Comparison of ENCODE assay signal across 25 cellular contexts in genomic region chr13:58239774-58240268, GRCh38.
"Had no signal": no experiment of that assay in that cellular context is flagged by ENCODE, and none has a peak within 500 bp of the region (broad histone marks: within the 10 kb centered on the region; RNA-seq: fewer than 3 reads in every experiment).

No MANE protein-coding gene starts in this region.

- H3K27ac Mint-ChIP-seq: dendritic cell treated with granulocyte-macrophage colony-stimulating factor and Interleukin-4, amounts not matched to agents 40 ng/mL and 50 ng/mL, for 4 days; effector memory CD8-positive, alpha-beta T cell; nephron; stimulated activated naive B cell treated with anti-CD40 and anti-IgM and Interleukin-4, amounts not matched to agents 10 μg/mL and 1 μg/mL and 100 μg/mL, for 72 hours; stimulated activated naive CD8-positive, alpha-beta T cell treated with anti-CD3 and anti-CD28 coated beads, Interleukin-15, amount 100 ng/mL, for 72 hours had no signal

- H3K36me3 ChIP-seq: esophagus muscularis mucosa, gastrocnemius medialis, left lung, neutrophil, sigmoid colon, tibial nerve, upper lobe of right lung, vagina had no signal

- H3K36me3 Mint-ChIP-seq: stimulated activated naive B cell treated with anti-CD40 and anti-IgM and Interleukin-4, amounts not matched to agents 10 μg/mL and 1 μg/mL and 100 μg/mL, for 72 hours had no signal

- ATAC-seq: effector memory CD8-positive, alpha-beta T cell; gastrocnemius medialis; left lung; psoas muscle; stimulated activated naive CD8-positive, alpha-beta T cell treated with anti-CD3 and anti-CD28 coated beads, Interleukin-15, amount 100 ng/mL, for 72 hours had no signal

- H3K27me3 ChIP-seq: esophagus muscularis mucosa, gastrocnemius medialis, left lung, neutrophil, sigmoid colon, testis, tibial nerve, upper lobe of right lung, vagina had no signal

- H3K4me3 Mint-ChIP-seq: dendritic cell treated with granulocyte-macrophage colony-stimulating factor and Interleukin-4, amounts not matched to agents 40 ng/mL and 50 ng/mL, for 4 days; effector memory CD8-positive, alpha-beta T cell; nephron; stimulated activated naive B cell treated with anti-CD40 and anti-IgM and Interleukin-4, amounts not matched to agents 10 μg/mL and 1 μg/mL and 100 μg/mL, for 72 hours; stimulated activated naive CD8-positive, alpha-beta T cell treated with anti-CD3 and anti-CD28 coated beads, Interleukin-15, amount 100 ng/mL, for 72 hours had no signal

- H3K9me3 ChIP-seq: gastrocnemius medialis, neutrophil, psoas muscle, sigmoid colon, testis, upper lobe of right lung, vagina had no signal

- H3K4me1 Mint-ChIP-seq: nephron; stimulated activated naive B cell treated with anti-CD40 and anti-IgM and Interleukin-4, amounts not matched to agents 10 μg/mL and 1 μg/mL and 100 μg/mL, for 72 hours; stimulated activated naive CD8-positive, alpha-beta T cell treated with anti-CD3 and anti-CD28 coated beads, Interleukin-15, amount 100 ng/mL, for 72 hours had no signal

- H3K27me3 Mint-ChIP-seq: dendritic cell treated with granulocyte-macrophage colony-stimulating factor and Interleukin-4, amounts not matched to agents 40 ng/mL and 50 ng/mL, for 4 days; effector memory CD8-positive, alpha-beta T cell; stimulated activated naive B cell treated with anti-CD40 and anti-IgM and Interleukin-4, amounts not matched to agents 10 μg/mL and 1 μg/mL and 100 μg/mL, for 72 hours; stimulated activated naive CD8-positive, alpha-beta T cell treated with anti-CD3 and anti-CD28 coated beads, Interleukin-15, amount 100 ng/mL, for 72 hours had no signal

- H3K4me1 ChIP-seq: esophagus muscularis mucosa, gastrocnemius medialis, left lung, psoas muscle, sigmoid colon, testis, tibial nerve, upper lobe of right lung, vagina had no signal

- H3K27ac ChIP-seq: epithelial cell of prostate, esophagus muscularis mucosa, gastrocnemius medialis, left lung, neutrophil, psoas muscle, sigmoid colon, skin epidermis, testis, tibial nerve, upper lobe of right lung, vagina had no signal

- DNase-seq: effector memory CD8-positive, alpha-beta T cell; gastrocnemius medialis; hippocampal formation; islet precursor cell; mesenchymal stem cell; midbrain; retina; sigmoid colon; stimulated activated CD4-positive, alpha-beta T cell treated with anti-CD3 and anti-CD28 coated beads, Interleukin-2, amount 100 ng/mL, for 24 hours; stimulated activated CD4-positive, alpha-beta T cell treated with anti-CD3 and anti-CD28 coated beads, Interleukin-4, amount 100 ng/mL, for 4 hours; stimulated activated naive B cell treated with anti-CD40 and anti-IgM and Interleukin-4, amounts not matched to agents 10 μg/mL and 1 μg/mL and 100 μg/mL, for 72 hours; stimulated activated naive CD8-positive, alpha-beta T cell treated with anti-CD3 and anti-CD28 coated beads, Interleukin-15, amount 100 ng/mL, for 72 hours; testis; upper lobe of right lung had no signal

- H3K4me3 ChIP-seq: esophagus muscularis mucosa, gastrocnemius medialis, left lung, lung, psoas muscle, sigmoid colon, skin epidermis, testis, tibial nerve, upper lobe of right lung, vagina had no signal
